In genomic region chr15:40338041-40338657, GRCh38 we compare ENCODE assay signal across 9 cellular contexts. TPM values are rescaled to one million over a fixed set of nuclear protein-coding genes. Genes with fewer than 3 reads are reported as not detected.
DNase-seq lines count a peak whose midpoint lies in the region; FAIRE-seq and TF ChIP-seq lines count a peak whose summit lies in the region.
"Had no signal": no experiment of that assay in that cellular context is flagged by ENCODE, and none has a peak within 500 bp of the region (broad histone marks: within the 10 kb centered on the region; RNA-seq: fewer than 3 reads in every experiment).

No MANE protein-coding gene starts in this region.

- H3K27ac Mint-ChIP-seq in Calu3 (ENCODE audit: unreplicated experiment) (peak overlapping the region; percentile 89), mesothelial cell of epicardium (peak overlapping the region; percentile 87)

- intact Hi-C loops in Calu3 (cut with micrococcal nuclease; ENCODE audit: unreplicated experiment): no loop called here

- H3K9me3 Mint-ChIP-seq in Calu3 (ENCODE audit: low read depth, unreplicated experiment) (no peaks in the 10 kb centered on the region), mesothelial cell of epicardium (no peaks in the 10 kb centered on the region)

- H3K4me1 Mint-ChIP-seq in Calu3 (ENCODE audit: low read depth, unreplicated experiment) (peaks cover 25% of the 10 kb centered on the region), mesothelial cell of epicardium (peaks cover 78% of the 10 kb centered on the region)

- H3K4me3 ChIP-seq in HFF-Myc (replicated peaks; ENCODE audit: low read depth, low read length): no peak overlapping the region

- CTCF ChIA-PET in Calu3 (lab: Charles Lee): interaction anchor here (0.5 to 3.8 kb wide), 14 partner anchors 9 to 186 kb away, joined by 3 to 23 read pairs (median 4); partner anchors contain the start of genes INAFM2 and IVD

- H3K36me3 Mint-ChIP-seq in Calu3 (ENCODE audit: insufficient read depth, unreplicated experiment) (peaks cover 47% of the 10 kb centered on the region), mesothelial cell of epicardium (no peaks in the 10 kb centered on the region)

- FAIRE-seq in H54 (lab: Jason Lieb, UNC): no peak

- H3K27me3 Mint-ChIP-seq in Calu3 (ENCODE audit: unreplicated experiment) (no peaks in the 10 kb centered on the region), mesothelial cell of epicardium (ENCODE audit: low read depth) (no peaks in the 10 kb centered on the region)

- BruUV-seq in Calu3 (replicated peaks; lab: Mats Ljungman, UMichigan): no TSS peak

- H3K4me3 Mint-ChIP-seq in Calu3 (ENCODE audit: low read depth, unreplicated experiment): peak overlapping the region; percentile 77
- peak overlapping the region; percentile 15 for H3K4me3 Mint-ChIP-seq in mesothelial cell of epicardium

- TF ChIP-seq POLR2A in H54 (IDR thresholded peaks at IDR 0.05; ENCODE audit: low read depth, low read length): no peak

- DNase-seq in Calu3: peak; percentile 74
- DNase-seq in HFF-Myc (ENCODE audit: extremely low read depth, low read depth): no peak
- peak; percentile 56 for DNase-seq in NCI-H526 treated with DMSO at 0.1 percent for 48 hours (lab: John Stamatoyannopoulos, UW)
- peak; percentile 75 to 78 for DNase-seq in activated CD4-positive, alpha-beta T cell treated with anti-CD3 and anti-CD28 coated beads, Interleukin-2, amount 50 U/mL, for 4 hours
- DNase-seq in dermis microvascular lymphatic vessel endothelial cell (ENCODE audit: low read depth in 2 of 2): peak; percentile 47 to 81
- peak in 1 of 2 experiments; percentile 67 for DNase-seq in mesothelial cell of epicardium (ENCODE audit: low spot score in 2 of 2, unreplicated experiment in 2 of 2)
- peak; percentile 37 to 59 for DNase-seq in stimulated activated CD8-positive, alpha-beta memory T cell treated with anti-CD3 and anti-CD28 coated beads, Interleukin-2, amount 100 ng/mL, for 1 hour (ENCODE audit: low read depth in 2 of 2)
- DNase-seq in H54 (ENCODE audit: insufficient read length, low spot score): no peak

- TF ChIP-seq CTCF in Calu3 (IDR thresholded peaks at IDR 0.05; ENCODE audit: unreplicated experiment): peak; percentile 43
- peak; percentile 79 for TF ChIP-seq CTCF in HFF-Myc (IDR thresholded peaks at IDR 0.05; ENCODE audit: low read depth, low read length, missing control alignments)
- peak; percentile 69 for TF ChIP-seq CTCF in mesothelial cell of epicardium (IDR thresholded peaks at IDR 0.05; ENCODE audit: unreplicated experiment)

RNA-seq across cellular contexts. Expression of gene CCDC9B, which starts 2.6 kb away (rescaled TPM):
- 85.6 and 102 TPM in 2 replicates for total RNA-seq in Calu3 (2022)
- total RNA-seq in dermis microvascular lymphatic vessel endothelial cell: 6.5 and 13.3 TPM in 2 replicates
- total RNA-seq in mesothelial cell of epicardium: 23.4 to 26.9 TPM (median 26.1 TPM) in 3 replicates

RNA-seq across cellular contexts. Expression of gene PHGR1, which starts 12.7 kb away (rescaled TPM):
- total RNA-seq in Calu3 (2022): not detected in 2 replicates
- total RNA-seq in dermis microvascular lymphatic vessel endothelial cell: not detected in 2 replicates
- 0.93 TPM in 1 of 3 replicates, not detected in the others for total RNA-seq in mesothelial cell of epicardium
- total RNA-seq: activated CD8-positive, alpha-beta memory T cell treated with anti-CD3 and anti-CD28 coated beads for 36 hours had no signal

RNA-seq across cellular contexts. Expression of gene INAFM2, which starts 14.7 kb away (rescaled TPM):
- total RNA-seq in Calu3 (2022) (14.3 and 16.6 TPM in 2 replicates), dermis microvascular lymphatic vessel endothelial cell (9.0 and 17.8 TPM in 2 replicates), mesothelial cell of epicardium (19.2 to 23.1 TPM (median 21.9 TPM) in 3 replicates)

RNA-seq across cellular contexts. Expression of gene DISP2, which starts 19.9 kb away (rescaled TPM):
- total RNA-seq in Calu3 (2022) (1.1 and 1.3 TPM in 2 replicates), dermis microvascular lymphatic vessel endothelial cell (under 0.01 and 0.13 TPM in 2 replicates), mesothelial cell of epicardium (0.57 to 0.76 TPM (median 0.64 TPM) in 3 replicates)

RNA-seq across cellular contexts. Expression of gene PLCB2, which starts 30.4 kb away (rescaled TPM):
- total RNA-seq in Calu3 (2022): 37.3 and 43.1 TPM in 2 replicates
- total RNA-seq in dermis microvascular lymphatic vessel endothelial cell: under 0.01 TPM in 1 of 2 replicates, not detected in the other
- total RNA-seq in mesothelial cell of epicardium: 9.8 to 11.5 TPM (median 10.7 TPM) in 3 replicates

Comparison
In these comparisons a context has a peak if more than half of its experiments do, and no peak if none do; other contexts are left out.
1. DNase-seq: peak in Calu3 (single experiment), NCI-H526 treated with DMSO at 0.1 percent for 48 hours (single experiment), activated CD4-positive, alpha-beta T cell treated with anti-CD3 and anti-CD28 coated beads, Interleukin-2, amount 50 U/mL, for 4 hours (2 of 2), dermis microvascular lymphatic vessel endothelial cell (2 of 2) and stimulated activated CD8-positive, alpha-beta memory T cell treated with anti-CD3 and anti-CD28 coated beads, Interleukin-2, amount 100 ng/mL, for 1 hour (2 of 2); none in HFF-Myc (single experiment) and H54 (single experiment).
2. Peak in every context shown above with its lines, with median percentiles within 50 percentile points of each other: CTCF ChIP-seq.